Comparison of ENCODE assay signal across 8 cellular contexts in the genomic region with DNA sequence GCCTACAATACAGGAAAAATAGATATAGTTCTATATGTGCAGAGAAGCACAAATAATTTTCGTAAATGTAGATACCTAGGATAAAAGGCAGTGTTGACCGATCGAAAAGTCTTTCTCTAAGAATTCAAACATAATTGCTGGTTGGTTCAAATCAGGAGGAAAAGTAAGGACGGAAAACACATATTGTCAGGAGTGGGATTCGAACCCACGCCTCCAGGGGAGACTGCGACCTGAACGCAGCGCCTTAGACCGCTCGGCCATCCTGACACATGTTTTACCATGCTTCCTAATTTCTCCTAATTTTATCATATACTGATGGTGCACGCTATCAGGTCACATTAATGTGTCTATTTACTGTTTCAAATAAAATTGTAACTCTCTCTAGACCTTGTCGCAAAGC. TPM values are rescaled to one million over a fixed set of nuclear protein-coding genes. Genes with fewer than 3 reads are reported as not detected.
A peak's percentile ranks its signal among the peaks of the same experiment; 100 is the strongest.
DNase-seq lines count a peak whose midpoint lies in the region; ATAC-seq, FAIRE-seq and TF ChIP-seq lines count a peak whose summit lies in the region.
"Not testable (repeated sequence)": the region's sequence is repeated elsewhere in the genome, so short reads cannot be mapped to it uniquely, and the experiment has no call there.

No MANE protein-coding gene starts in this region.

- DNase-seq in A549 (ENCODE audit: low read depth in 1 of 2, low spot score in 1 of 2), result peak; percentile 43 to 80
- DNase-seq in NCI-H526 (lab: John Stamatoyannopoulos, UW), result peak; percentile 63 to 80
- peak; percentile 55 for DNase-seq in activated CD4-positive, alpha-beta T cell treated with anti-CD3 and anti-CD28 coated beads for 1 hour
- peak; percentile 55 for DNase-seq in bronchial epithelial cell (ENCODE audit: low read depth)
- peak; percentile 75 to 82 (median 78) for DNase-seq in immature natural killer cell
- DNase-seq in sigmoid colon, result peak; percentile 86

- not testable (repeated sequence) for TF ChIP-seq POLR2A in A549 (IDR thresholded peaks at IDR 0.05; ENCODE audit: low read length); sigmoid colon (IDR thresholded peaks at IDR 0.05)

- not testable (repeated sequence) for H3K9me3 ChIP-seq in A549, sigmoid colon

- not testable (repeated sequence) for H3K27me3 ChIP-seq in bronchial epithelial cell (ENCODE audit: control insufficient read depth, insufficient read depth, low read length); sigmoid colon

- not testable (repeated sequence) for FAIRE-seq in A549 (lab: Jason Lieb, UNC); bronchial epithelial cell (lab: Jason Lieb, UNC)

- H3K27ac ChIP-seq in A549, result peak overlapping the region; percentile 31 to 77; a peak in 5 of 6 replicates
- peak overlapping the region; percentile 80 to 92 (median 87) for H3K27ac ChIP-seq in sigmoid colon

- ATAC-seq in A549 (peak; percentile 54 to 81), GM18867 (IDR thresholded peaks at IDR 0.05; ENCODE audit: unreplicated experiment) (peak; percentile 38), HG03354 (IDR thresholded peaks at IDR 0.05; ENCODE audit: poor library complexity, severe bottlenecking, unreplicated experiment) (peak; percentile 40)

- H3K27ac Mint-ChIP-seq in immature natural killer cell, result peak overlapping the region; percentile 92 to 99 (median 96)

- not testable (repeated sequence) for TF ChIP-seq EP300 in A549 (IDR thresholded peaks at IDR 0.05); sigmoid colon (IDR thresholded peaks at IDR 0.05)

- H3K27me3 Mint-ChIP-seq in immature natural killer cell (ENCODE audit: low read depth in 3 of 3), result peaks cover 15 to 22% (median 18%) of the 10 kb centered on the region in 3 donors

- H3K36me3 ChIP-seq in bronchial epithelial cell (ENCODE audit: control insufficient read depth, insufficient read depth, low read length); sigmoid colon: not testable (repeated sequence)

- peak overlapping the region; percentile 90 to 97 (median 96) for H3K4me3 Mint-ChIP-seq in immature natural killer cell

- not testable (repeated sequence) for H3K9me3 Mint-ChIP-seq in immature natural killer cell

- peaks cover 33 to 47% of the 10 kb centered on the region in 2 donors for H3K4me1 Mint-ChIP-seq in immature natural killer cell

- not testable (repeated sequence) for TF ChIP-seq CTCF in A549 (IDR thresholded peaks at IDR 0.05); bronchial epithelial cell (IDR thresholded peaks at IDR 0.05; ENCODE audit: insufficient read depth, low read length, severe bottlenecking)
- TF ChIP-seq CTCF in sigmoid colon (IDR thresholded peaks at IDR 0.05), result peak in 1 of 4 experiments; percentile 14

- H3K4me3 ChIP-seq in A549 (peak overlapping the region; percentile 50), bronchial epithelial cell (ENCODE audit: low read depth, low read length) (peak overlapping the region; percentile 61), sigmoid colon (peak overlapping the region; percentile 61 to 81 (median 70))

- under 1% methylated on average over 13 of the region's 13 CpGs for WGBS in A549 (ENCODE audit: missing lambda C conversion rate)
- 1 to 2% methylated on average over 12 to 13 of the region's 13 CpGs for WGBS in sigmoid colon, 2 donors

- not testable (repeated sequence) for H3K36me3 Mint-ChIP-seq in immature natural killer cell

- H3K4me1 ChIP-seq in A549, sigmoid colon: not testable (repeated sequence)

- POLR2A ChIA-PET in A549 (lab: Yijun Ruan, JAX), result interaction anchor here (0.9 to 2.0 kb wide), 2 partner anchors 197 to 209 kb away, joined by 4 to 8 read pairs; no protein-coding TSS in a partner anchor

- CTCF ChIA-PET in A549 (lab: Yijun Ruan, JAX), result interaction anchor here (0.6 to 2.2 kb wide), 5 partner anchors 43 to 509 kb away, joined by 3 to 7 read pairs (median 4); no protein-coding TSS in a partner anchor

- not testable (repeated sequence) for TF ChIP-seq RAD21 in A549 (conservative IDR thresholded peaks at IDR 0.05 in 1 of 2, IDR thresholded peaks at IDR 0.05 in 1 of 2)

- H3K4me2 ChIP-seq in A549, result peak overlapping the region; percentile 100

- intact Hi-C loops in sigmoid colon (cut with DNase I), result loop anchor here (2.0 to 5.0 kb wide), 2 partner anchors 82 to 131 kb away; no protein-coding TSS in a partner anchor

TF ChIP-seq in A549, 52 proteins besides CTCF, POLR2A, EP300 and RAD21:
- peak; percentile 71 for TF ChIP-seq SREBF2 (IDR thresholded peaks at IDR 0.05)
- 0 out of 3 replicates have a peak, but pooled peaks have one; percentile 7 for TF ChIP-seq SMC3 (IDR thresholded peaks at IDR 0.05)
- TF ChIP-seq, protein P1, sequence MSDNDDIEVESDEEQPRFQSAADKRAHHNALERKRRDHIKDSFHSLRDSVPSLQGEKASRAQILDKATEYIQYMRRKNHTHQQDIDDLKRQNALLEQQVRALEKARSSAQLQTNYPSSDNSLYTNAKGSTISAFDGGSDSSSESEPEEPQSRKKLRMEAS (IDR thresholded peaks at IDR 0.05), result peak; percentile 39

RNA-seq across cellular contexts. Expression of gene HSPA6, which starts 5.8 kb away (rescaled TPM):
- polyA plus RNA-seq in A549 (2011; rRNA removed), result 0.22 and 0.58 TPM in 2 replicates
- 0.71 and 0.73 TPM in 2 replicates for polyA plus RNA-seq in A549 (2012; cell fraction: cytosol; rRNA removed)
- 0.73 and 1.1 TPM in 2 replicates for polyA plus RNA-seq in A549 (2012; cell fraction: nucleus; rRNA removed)
- polyA plus RNA-seq in A549 (2017; fragmentation: RNase III; extraction: RNeasy Plus Mini Kit Qiagen cat#74134 plus additional on column Dnase treatment), result 0.26 to 0.50 TPM (median 0.50 TPM) in 3 replicates
- 0.49 and 0.62 TPM in 2 replicates for polyA minus RNA-seq in A549 (2011; rRNA and poly(A)+ RNA removed)
- total RNA-seq in bronchial epithelial cell, result 1.6 and 1.7 TPM in 2 replicates
- polyA plus RNA-seq in immature natural killer cell, result 1 to 10 TPM in 2 of 3 donors, under 1 TPM in 1; 0.61 to 8.8 (median 6.9) TPM
- total RNA-seq in sigmoid colon, result 1 to 10 TPM in 3 of 4 donors, not detected in 1; 2.0 to 2.9 (median 2.5) TPM
- 1 to 10 TPM in 2 of 3 donors, under 1 TPM in 1; 0.60 to 2.3 (median 1.6) TPM for polyA plus RNA-seq in sigmoid colon

RNA-seq across cellular contexts. Expression of gene FCGR3A, which starts 19.5 kb away (rescaled TPM):
- polyA plus RNA-seq in A549 (2011; rRNA removed), result not detected in 2 replicates
- polyA plus RNA-seq in A549 (2012; cell fraction: cytosol; rRNA removed), result not detected in 2 replicates
- polyA plus RNA-seq in A549 (2012; cell fraction: nucleus; rRNA removed), result not detected in 2 replicates
- polyA plus RNA-seq in A549 (2017; fragmentation: RNase III; extraction: RNeasy Plus Mini Kit Qiagen cat#74134 plus additional on column Dnase treatment), result not detected in 3 replicates
- polyA minus RNA-seq in A549 (2011; rRNA and poly(A)+ RNA removed), result not detected in 2 replicates
- not detected in 2 replicates for total RNA-seq in bronchial epithelial cell
- 1,000 to 10,000 TPM in 2 of 3 donors, 100 to 1,000 TPM in 1; 491 to 1,637 (median 1,471) TPM for polyA plus RNA-seq in immature natural killer cell
- total RNA-seq in sigmoid colon, result 10 to 100 TPM in 3 of 4 donors, 1 to 10 TPM in 1; 7.8 to 19.3 (median 14.6) TPM
- polyA plus RNA-seq in sigmoid colon, result 10 to 100 TPM in 2 of 3 donors, 1 to 10 TPM in 1; 9.6 to 30.5 (median 13.0) TPM

RNA-seq across cellular contexts. Expression of gene FCGR2A, which starts 24.9 kb away (rescaled TPM):
- polyA plus RNA-seq in A549 (2011; rRNA removed) (0.12 and 0.13 TPM in 2 replicates), A549 (2017; fragmentation: RNase III; extraction: RNeasy Plus Mini Kit Qiagen cat#74134 plus additional on column Dnase treatment) (not detected in 3 replicates), immature natural killer cell (1 to 10 TPM in 2 of 3 donors, under 1 TPM in 1; 0.71 to 5.2 (median 2.1) TPM), sigmoid colon (10 to 100 TPM; 14.4 to 68.7 (median 19.8) TPM)
- polyA plus RNA-seq in A549 (2012; cell fraction: cytosol; rRNA removed), result not detected in 2 replicates
- polyA plus RNA-seq in A549 (2012; cell fraction: nucleus; rRNA removed), result not detected in 2 replicates
- not detected in 2 replicates for polyA minus RNA-seq in A549 (2011; rRNA and poly(A)+ RNA removed)
- total RNA-seq in bronchial epithelial cell (not detected in 2 replicates), sigmoid colon (10 to 100 TPM; 14.1 to 52.5 (median 34.8) TPM)

Comparison
In these comparisons a context has a peak if more than half of its experiments do, and no peak if none do; other contexts are left out.
1. Peak in every context shown above with its lines: DNase-seq, ATAC-seq, H3K4me3 ChIP-seq and H3K27ac ChIP-seq.
2. RNA of gene FCGR3A, which starts 19.5 kb away (polyA plus RNA-seq): 491 to 1,637 TPM in immature natural killer cell; 9.6 to 30.5 TPM in sigmoid colon and not detected in A549; every median in the first group is over 10 times any median in the second.